Comparison of ENCODE assay signal across 11 cellular contexts in genomic region chr16:28179354-28179753, GRCh38. TPM values are rescaled to one million over a fixed set of nuclear protein-coding genes. Genes with fewer than 3 reads are reported as not detected.
DNase-seq lines count a peak whose midpoint lies in the region; ATAC-seq and FAIRE-seq lines count a peak whose summit lies in the region.
"Had no signal": no experiment of that assay in that cellular context is flagged by ENCODE, and none has a peak within 500 bp of the region (broad histone marks: within the 10 kb centered on the region; RNA-seq: fewer than 3 reads in every experiment).

No MANE protein-coding gene starts in this region.

- H3K4me3 Mint-ChIP-seq in activated CD8-positive, alpha-beta memory T cell treated with anti-CD3 and anti-CD28 coated beads, Interleukin-2, amount 10 ng/mL, durations not matched to agents 7 days and 5 days = no peak overlapping the region
- H3K4me3 Mint-ChIP-seq in stimulated activated memory B cell treated with anti-CD40 and anti-IgM and Interleukin-4, amounts not matched to agents 10 μg/mL and 1 μg/mL and 100 μg/mL, for 72 hours = peak overlapping the region; percentile 67

- peaks cover 64% of the 10 kb centered on the region for H3K4me1 Mint-ChIP-seq in activated CD8-positive, alpha-beta memory T cell treated with anti-CD3 and anti-CD28 coated beads, Interleukin-2, amount 10 ng/mL, durations not matched to agents 7 days and 5 days
- H3K4me1 Mint-ChIP-seq in stimulated activated memory B cell treated with anti-CD40 and anti-IgM and Interleukin-4, amounts not matched to agents 10 μg/mL and 1 μg/mL and 100 μg/mL, for 72 hours = peaks cover 83% of the 10 kb centered on the region

- H3K27me3 Mint-ChIP-seq in activated CD8-positive, alpha-beta memory T cell treated with anti-CD3 and anti-CD28 coated beads, Interleukin-2, amount 10 ng/mL, durations not matched to agents 7 days and 5 days = no peaks in the 10 kb centered on the region
- no peaks in the 10 kb centered on the region for H3K27me3 Mint-ChIP-seq in stimulated activated memory B cell treated with anti-CD40 and anti-IgM and Interleukin-4, amounts not matched to agents 10 μg/mL and 1 μg/mL and 100 μg/mL, for 72 hours

- no peaks in the 10 kb centered on the region for H3K9me3 Mint-ChIP-seq in activated CD8-positive, alpha-beta memory T cell treated with anti-CD3 and anti-CD28 coated beads, Interleukin-2, amount 10 ng/mL, durations not matched to agents 7 days and 5 days (ENCODE audit: low read depth)
- peaks cover 2% of the 10 kb centered on the region for H3K9me3 Mint-ChIP-seq in stimulated activated memory B cell treated with anti-CD40 and anti-IgM and Interleukin-4, amounts not matched to agents 10 μg/mL and 1 μg/mL and 100 μg/mL, for 72 hours

- no peak for FAIRE-seq in RCC 7860 (lab: Jason Lieb, UNC)

- peak overlapping the region; percentile 56 for H3K27ac Mint-ChIP-seq in activated CD8-positive, alpha-beta memory T cell treated with anti-CD3 and anti-CD28 coated beads, Interleukin-2, amount 10 ng/mL, durations not matched to agents 7 days and 5 days
- peak overlapping the region; percentile 92 for H3K27ac Mint-ChIP-seq in stimulated activated memory B cell treated with anti-CD40 and anti-IgM and Interleukin-4, amounts not matched to agents 10 μg/mL and 1 μg/mL and 100 μg/mL, for 72 hours

- ATAC-seq in activated CD8-positive, alpha-beta memory T cell treated with anti-CD3 and anti-CD28 coated beads, Interleukin-2, amount 10 ng/mL, durations not matched to agents 7 days and 5 days = peak; percentile 43
- peak; percentile 70 for ATAC-seq in stimulated activated memory B cell treated with anti-CD40 and anti-IgM and Interleukin-4, amounts not matched to agents 10 μg/mL and 1 μg/mL and 100 μg/mL, for 72 hours
- ATAC-seq in HG03521 (IDR thresholded peaks at IDR 0.05; ENCODE audit: unreplicated experiment) = no peak
- no peak for ATAC-seq in GM18873 (IDR thresholded peaks at IDR 0.05; ENCODE audit: low FRiP score, unreplicated experiment)

- DNase-seq in activated CD8-positive, alpha-beta memory T cell treated with anti-CD3 and anti-CD28 coated beads, Interleukin-2, amount 10 ng/mL, durations not matched to agents 7 days and 5 days = no peak
- DNase-seq in activated CD8-positive, alpha-beta memory T cell treated with anti-CD3 and anti-CD28 coated beads for 24 hours = no peak
- peak; percentile 18 for DNase-seq in RCC 7860 (ENCODE audit: low spot score)
- peak; percentile 44 for DNase-seq in dermis blood vessel endothelial cell
- no peak for DNase-seq in iPS-NIHi7 (ENCODE audit: extremely low spot score)
- DNase-seq: dorsolateral prefrontal cortex, mammary epithelial cell, SIG-M5 had no signal

- CTCF ChIA-PET in activated CD8-positive, alpha-beta memory T cell treated with anti-CD3 and anti-CD28 coated beads, Interleukin-2, amount 10 ng/mL, durations not matched to agents 7 days and 5 days (lab: Charles Lee) = interaction anchor here (0.6 to 1.3 kb wide), 4 partner anchors 12 to 85 kb away, joined by 3 read pairs; no protein-coding TSS in a partner anchor

- H3K36me3 Mint-ChIP-seq in activated CD8-positive, alpha-beta memory T cell treated with anti-CD3 and anti-CD28 coated beads, Interleukin-2, amount 10 ng/mL, durations not matched to agents 7 days and 5 days = peaks cover 70% of the 10 kb centered on the region
- peaks cover 44% of the 10 kb centered on the region for H3K36me3 Mint-ChIP-seq in stimulated activated memory B cell treated with anti-CD40 and anti-IgM and Interleukin-4, amounts not matched to agents 10 μg/mL and 1 μg/mL and 100 μg/mL, for 72 hours

RNA-seq across cellular contexts. Expression of gene XPO6, which starts 32.4 kb away (rescaled TPM):
- total RNA-seq in activated CD8-positive, alpha-beta memory T cell treated with anti-CD3 and anti-CD28 coated beads, Interleukin-2, amount 10 ng/mL, durations not matched to agents 7 days and 5 days = 100 to 1,000 TPM; 204 to 267 TPM
- 89.7 and 112 TPM in 2 replicates for total RNA-seq in dermis blood vessel endothelial cell

Comparison
In these comparisons a context has a peak if more than half of its experiments do, and no peak if none do; other contexts are left out.
1. ATAC-seq: peak in activated CD8-positive, alpha-beta memory T cell treated with anti-CD3 and anti-CD28 coated beads, Interleukin-2, amount 10 ng/mL, durations not matched to agents 7 days and 5 days (single experiment) and stimulated activated memory B cell treated with anti-CD40 and anti-IgM and Interleukin-4, amounts not matched to agents 10 μg/mL and 1 μg/mL and 100 μg/mL, for 72 hours (single experiment); none in HG03521 (single experiment) and GM18873 (single experiment).
2. DNase-seq: peak in RCC 7860 (single experiment) and dermis blood vessel endothelial cell (single experiment); none in activated CD8-positive, alpha-beta memory T cell treated with anti-CD3 and anti-CD28 coated beads, Interleukin-2, amount 10 ng/mL, durations not matched to agents 7 days and 5 days (single experiment), activated CD8-positive, alpha-beta memory T cell treated with anti-CD3 and anti-CD28 coated beads for 24 hours (single experiment) and iPS-NIHi7 (single experiment).